In genomic region chr19:41408846-41409245, GRCh38 we compare ENCODE assay signal across 1 cellular context. TPM values are rescaled to one million over a fixed set of nuclear protein-coding genes. Genes with fewer than 3 reads are reported as not detected.
"Had no signal": no experiment of that assay in that cellular context is flagged by ENCODE, and none has a peak within 500 bp of the region (broad histone marks: within the 10 kb centered on the region; RNA-seq: fewer than 3 reads in every experiment).

No MANE protein-coding gene starts in this region.

RNA-seq across cellular contexts. Expression of gene B3GNT8, which starts 18.3 kb away (rescaled TPM):
- total RNA-seq: SK-MEL-5 had no signal
